8 cellular contexts compared by ENCODE assay signal in genomic region chr17:1829189-1829578, GRCh38. TPM values are rescaled to one million over a fixed set of nuclear protein-coding genes. Genes with fewer than 3 reads are reported as not detected.
DNase-seq lines count a peak whose midpoint lies in the region; ATAC-seq and TF ChIP-seq lines count a peak whose summit lies in the region.

No MANE protein-coding gene starts in this region.

- H3K4me3 ChIP-seq in HL-60 (replicated peaks; ENCODE audit: insufficient read depth, low read length) (peak overlapping the region; percentile 68), iPS-18c (ENCODE audit: insufficient read depth, low read depth, low read length) (peak overlapping the region; percentile 83)

- H3K27me3 Mint-ChIP-seq in activated naive CD8-positive, alpha-beta T cell treated with anti-CD3 and anti-CD28 coated beads for 36 hours: no peaks in the 10 kb centered on the region

- peak overlapping the region; percentile 57 for H3K27ac ChIP-seq in HL-60 (replicated peaks)

- peaks cover 49% of the 10 kb centered on the region for H3K4me1 Mint-ChIP-seq in activated naive CD8-positive, alpha-beta T cell treated with anti-CD3 and anti-CD28 coated beads for 36 hours

- H3K9me3 ChIP-seq in iPS-18c (ENCODE audit: control insufficient read depth, insufficient read depth, low read length): no peaks in the 10 kb centered on the region

- ATAC-seq in GM19023 (IDR thresholded peaks at IDR 0.05; ENCODE audit: unreplicated experiment): no peak

- no peaks in the 10 kb centered on the region for H3K9me3 Mint-ChIP-seq in activated naive CD8-positive, alpha-beta T cell treated with anti-CD3 and anti-CD28 coated beads for 36 hours

- peak overlapping the region; percentile 88 for H3K27ac Mint-ChIP-seq in activated naive CD8-positive, alpha-beta T cell treated with anti-CD3 and anti-CD28 coated beads for 36 hours

- no peak for TF ChIP-seq CTCF in HL-60 (IDR thresholded peaks at IDR 0.05; ENCODE audit: insufficient read depth, low read length)

- peaks cover 38% of the 10 kb centered on the region for H3K36me3 Mint-ChIP-seq in activated naive CD8-positive, alpha-beta T cell treated with anti-CD3 and anti-CD28 coated beads for 36 hours

- H3K4me3 Mint-ChIP-seq in activated naive CD8-positive, alpha-beta T cell treated with anti-CD3 and anti-CD28 coated beads for 36 hours: peak overlapping the region; percentile 94

- no peaks in the 10 kb centered on the region for H3K27me3 ChIP-seq in HL-60 (ENCODE audit: insufficient read depth, poor library complexity, severe bottlenecking)

- DNase-seq in NCI-H748 (lab: John Stamatoyannopoulos, UW; ENCODE audit: unreplicated experiment) (peak; percentile 65), NCI-H748 treated with DMSO at 0.1 percent for 48 hours (lab: John Stamatoyannopoulos, UW) (no peak), HL-60 (ENCODE audit: low read depth in 1 of 2, low spot score in 1 of 2) (peak in 1 of 2 experiments; percentile 1), 8988T (no peak)
- no peak for DNase-seq in activated naive CD8-positive, alpha-beta T cell treated with anti-CD3 and anti-CD28 coated beads for 36 hours
- peak; percentile 43 for DNase-seq in stimulated activated CD8-positive, alpha-beta memory T cell treated with anti-CD3 and anti-CD28 coated beads, Interleukin-4, amount 100 ng/mL, for 48 hours

RNA-seq across cellular contexts. Expression of gene SMYD4, which starts 0.5 kb away (rescaled TPM):
- total RNA-seq in activated naive CD8-positive, alpha-beta T cell treated with anti-CD3 and anti-CD28 coated beads for 36 hours: 10 to 100 TPM; 20.0 to 21.0 TPM

RNA-seq across cellular contexts. Expression of gene RPA1, which starts 0.6 kb away (rescaled TPM):
- total RNA-seq in activated naive CD8-positive, alpha-beta T cell treated with anti-CD3 and anti-CD28 coated beads for 36 hours: 100 to 1,000 TPM; 207 to 217 TPM

Comparison
In these comparisons a context has a peak if more than half of its experiments do, and no peak if none do; other contexts are left out.
1. DNase-seq: peak in NCI-H748 (single experiment) and stimulated activated CD8-positive, alpha-beta memory T cell treated with anti-CD3 and anti-CD28 coated beads, Interleukin-4, amount 100 ng/mL, for 48 hours (single experiment); none in NCI-H748 treated with DMSO at 0.1 percent for 48 hours (single experiment), activated naive CD8-positive, alpha-beta T cell treated with anti-CD3 and anti-CD28 coated beads for 36 hours (single experiment) and 8988T (single experiment).